ENCODE assay signal across 10 cellular contexts in the genomic region with DNA sequence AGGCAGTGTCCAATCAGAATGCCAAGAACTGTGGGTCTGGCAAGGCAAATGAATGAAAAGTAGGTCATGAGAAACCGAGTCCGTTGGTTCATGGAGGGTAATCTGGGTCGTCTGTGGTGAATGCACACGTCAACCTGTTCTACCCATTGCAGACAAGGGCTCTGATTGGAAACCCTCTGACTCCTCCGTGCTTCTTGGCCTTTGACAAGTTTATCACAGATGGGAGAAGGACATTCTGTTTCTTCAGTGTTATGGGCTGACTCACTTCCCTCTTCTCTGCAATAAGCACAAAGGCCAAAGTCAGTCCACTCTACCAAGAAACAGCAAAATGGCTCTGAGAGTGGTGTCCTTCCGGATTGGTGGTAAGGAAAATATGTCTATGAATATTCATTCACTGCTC.
A peak's percentile ranks its signal among the peaks of the same experiment; 100 is the strongest.
DNase-seq lines count a peak whose midpoint lies in the region; FAIRE-seq and TF ChIP-seq lines count a peak whose summit lies in the region.
"Had no signal": no experiment of that assay in that cellular context is flagged by ENCODE, and none has a peak within 500 bp of the region (broad histone marks: within the 10 kb centered on the region; RNA-seq: fewer than 3 reads in every experiment).

No MANE protein-coding gene starts in this region.

- H2AK5ac ChIP-seq in mesenchymal stem cell (ENCODE audit: low read length, severe bottlenecking): no peak overlapping the region

- H3K4me2 ChIP-seq in endothelial cell of umbilical vein (ENCODE audit: insufficient read depth, low read length): peak overlapping the region; percentile 33
- no peak overlapping the region for H3K4me2 ChIP-seq in mesenchymal stem cell (ENCODE audit: low read length, poor library complexity, severe bottlenecking)
- H3K4me2 ChIP-seq: BLaER1 had no signal

- H2BK12ac ChIP-seq in mesenchymal stem cell (ENCODE audit: low read length in 2 of 2): peak overlapping the region in 1 of 2 experiments; percentile 14

- H4K20me1 ChIP-seq in endothelial cell of umbilical vein (replicated peaks; ENCODE audit: control insufficient read depth, extremely low read depth, insufficient read depth, low read length): no peaks in the 10 kb centered on the region
- H4K20me1 ChIP-seq: BLaER1 had no signal

- H3K9me1 ChIP-seq in endothelial cell of umbilical vein (replicated peaks; ENCODE audit: control insufficient read depth, extremely low read depth, insufficient read depth, low read length): no peaks in the 10 kb centered on the region

- H2BK5ac ChIP-seq in mesenchymal stem cell (ENCODE audit: low read depth, low read length, poor library complexity, severe bottlenecking): no peak overlapping the region

- FAIRE-seq in endothelial cell of umbilical vein (lab: Jason Lieb, UNC) (peak; percentile 99), urothelium cell line (lab: Jason Lieb, UNC) (no peak)

- no TSS peak for BruUV-seq in endothelial cell of umbilical vein (replicated peaks; lab: Mats Ljungman, UMichigan)

- H3K18ac ChIP-seq in mesenchymal stem cell (ENCODE audit: low read depth in 1 of 2, low read length in 2 of 2): peak overlapping the region in 1 of 2 experiments; percentile 73

- 19% methylated on average over 5 of the region's 6 CpGs for WGBS in mesenchymal stem cell

- no peak for TF ChIP-seq POLR2A in endothelial cell of umbilical vein (IDR thresholded peaks at IDR 0.05; ENCODE audit: low read depth, low read length)

- POLR2A ChIA-PET in endothelial cell of umbilical vein (lab: Charles Lee): no interaction called here

- intact Hi-C loops in endothelial cell of umbilical vein (cut with micrococcal nuclease): loop anchor here (1.0 to 2.0 kb wide), 2 partner anchors 32 to 89 kb away; a partner anchor contains a TSS

- H3K4me3 ChIP-seq in endothelial cell of umbilical vein (replicated peaks in 1 of 3; ENCODE audit: insufficient read depth in 1 of 3, low read depth in 1 of 3, low read length in 3 of 3) (no peak overlapping the region), mesenchymal stem cell (ENCODE audit: insufficient read depth in 1 of 2, low read depth in 1 of 2, low read length in 2 of 2) (no peak overlapping the region)
- H3K4me3 ChIP-seq: BLaER1 had no signal

- DNase-seq in AG08396 (ENCODE audit: low spot score): peak; percentile 35
- peak; percentile 14 to 46 for DNase-seq in NOMO-1 (lab: John Stamatoyannopoulos, UW; ENCODE audit: unreplicated experiment in 2 of 2)
- peak; percentile 87 for DNase-seq in endothelial cell of umbilical vein (ENCODE audit: low read depth, low spot score)
- DNase-seq in mesenchymal stem cell: peak; percentile 88
- no peak for DNase-seq in effector CD4-positive, alpha-beta T cell
- DNase-seq in urothelium cell line (ENCODE audit: low spot score): no peak
- DNase-seq in GOT3 (lab: John Stamatoyannopoulos, UW): no peak
- DNase-seq in NCI-H446 treated with DMSO at 0.1 percent for 48 hours (lab: John Stamatoyannopoulos, UW): no peak
- DNase-seq: naive thymus-derived CD8-positive, alpha-beta T cell had no signal

- H4K8ac ChIP-seq in mesenchymal stem cell (ENCODE audit: low read length): no peak overlapping the region

- no peak overlapping the region for H3K23ac ChIP-seq in mesenchymal stem cell (ENCODE audit: low read length in 2 of 2)

- H2BK15ac ChIP-seq in mesenchymal stem cell (ENCODE audit: low read depth, poor library complexity, severe bottlenecking): no peak overlapping the region

- peaks cover 27% of the 10 kb centered on the region for H3K4me1 ChIP-seq in endothelial cell of umbilical vein (ENCODE audit: control insufficient read depth, extremely low read depth, insufficient read depth, low read length)
- H3K4me1 ChIP-seq in mesenchymal stem cell (ENCODE audit: control insufficient read depth, insufficient read depth, low read depth, low read length): peaks cover 18% of the 10 kb centered on the region
- H3K4me1 ChIP-seq: BLaER1 had no signal

- no peak overlapping the region for H4K91ac ChIP-seq in mesenchymal stem cell (ENCODE audit: low read length)

- H3K14ac ChIP-seq in mesenchymal stem cell (ENCODE audit: low read length in 2 of 2): no peak overlapping the region

- peak overlapping the region; percentile 39 for H2BK120ac ChIP-seq in mesenchymal stem cell (ENCODE audit: low read depth, low read length)

- no peak overlapping the region for H3K9ac ChIP-seq in endothelial cell of umbilical vein (replicated peaks; ENCODE audit: extremely low read depth, insufficient read depth, low read length)
- peak overlapping the region; percentile 29 for H3K9ac ChIP-seq in mesenchymal stem cell (ENCODE audit: low read length)
- H3K9ac ChIP-seq: BLaER1 had no signal

- H3K27me3 ChIP-seq in endothelial cell of umbilical vein (ENCODE audit: control insufficient read depth in 2 of 2, insufficient read depth in 2 of 2, low read length in 2 of 2) (no peaks in the 10 kb centered on the region), mesenchymal stem cell (ENCODE audit: control insufficient read depth in 1 of 2, insufficient read depth in 1 of 2, low read length in 2 of 2) (no peaks in the 10 kb centered on the region)
- H3K27me3 ChIP-seq: BLaER1 had no signal

- no peak overlapping the region for H3K4ac ChIP-seq in mesenchymal stem cell (ENCODE audit: low read depth in 1 of 2, low read length in 2 of 2)

- H3K79me2 ChIP-seq in endothelial cell of umbilical vein (ENCODE audit: control insufficient read depth, insufficient read depth, low read length): no peaks in the 10 kb centered on the region

- H3K79me1 ChIP-seq in mesenchymal stem cell (replicated peaks; ENCODE audit: low read length, poor library complexity, severe bottlenecking): no peaks in the 10 kb centered on the region

- peak overlapping the region; percentile 74 for H2AFZ ChIP-seq in endothelial cell of umbilical vein (ENCODE audit: low read depth, low read length)
- no peak overlapping the region for H2AFZ ChIP-seq in mesenchymal stem cell (ENCODE audit: low read depth, low read length)

- no peaks in the 10 kb centered on the region for H3K9me3 ChIP-seq in endothelial cell of umbilical vein (replicated peaks; ENCODE audit: control insufficient read depth, insufficient read depth, low read length)
- H3K9me3 ChIP-seq in mesenchymal stem cell (ENCODE audit: control insufficient read depth, low read length): no peaks in the 10 kb centered on the region
- H3K9me3 ChIP-seq: BLaER1 had no signal

- CTCF ChIA-PET in endothelial cell of umbilical vein (lab: Charles Lee): interaction anchor here (1.3 kb wide), 1 partner anchor 106 kb away, joined by 5 read pairs; no protein-coding TSS in a partner anchor

- peak overlapping the region; percentile 56 for H3K27ac ChIP-seq in endothelial cell of umbilical vein (ENCODE audit: insufficient read depth, low read depth, low read length)
- H3K27ac ChIP-seq in mesenchymal stem cell (ENCODE audit: low read length, poor library complexity, severe bottlenecking): no peak overlapping the region
- H3K27ac ChIP-seq: BLaER1 had no signal

- no peak for TF ChIP-seq CTCF in endothelial cell of umbilical vein (IDR thresholded peaks at IDR 0.05; ENCODE audit: extremely low read depth in 1 of 2, insufficient read depth in 1 of 2, low read depth in 1 of 2, low read length in 2 of 2)

- H3K36me3 ChIP-seq in endothelial cell of umbilical vein (ENCODE audit: control insufficient read depth in 2 of 2, extremely low read depth in 1 of 2, insufficient read depth in 2 of 2, low read length in 2 of 2): no peaks in the 10 kb centered on the region
- H3K36me3 ChIP-seq in mesenchymal stem cell (ENCODE audit: control insufficient read depth in 1 of 2, insufficient read depth in 2 of 2, low read depth in 1 of 2, low read length in 2 of 2): no peaks in the 10 kb centered on the region
- H3K36me3 ChIP-seq: BLaER1 had no signal

- dilution Hi-C loops in endothelial cell of umbilical vein (cut with MboI; ENCODE audit: extremely low pct_ligation_motif_present, low sequenced_read_pairs): no loop called here

TF ChIP-seq in endothelial cell of umbilical vein, 7 proteins besides CTCF, POLR2A, EP300 and RAD21:
- TF ChIP-seq EZH2 (IDR thresholded peaks at IDR 0.05; ENCODE audit: borderline replicate concordance, low read depth, low read length, severe bottlenecking) (no peak), JUN (IDR thresholded peaks at IDR 0.05; ENCODE audit: borderline replicate concordance, insufficient read depth, insufficient read length, low read depth) (peak; percentile 83), GATA2 (IDR thresholded peaks at IDR 0.05; ENCODE audit: insufficient read depth, insufficient read length, low read depth, low read length) (peak; percentile 85), MYC (IDR thresholded peaks at IDR 0.05; ENCODE audit: low read depth, low read length) (no peak), POLR2AphosphoS5 (IDR thresholded peaks at IDR 0.05; ENCODE audit: insufficient read depth, low read depth, low read length) (peak; percentile 89), FOS (IDR thresholded peaks at IDR 0.05; ENCODE audit: borderline replicate concordance, insufficient read depth, low read length) (peak; percentile 95)
- TF ChIP-seq, protein P1, sequence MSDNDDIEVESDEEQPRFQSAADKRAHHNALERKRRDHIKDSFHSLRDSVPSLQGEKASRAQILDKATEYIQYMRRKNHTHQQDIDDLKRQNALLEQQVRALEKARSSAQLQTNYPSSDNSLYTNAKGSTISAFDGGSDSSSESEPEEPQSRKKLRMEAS (IDR thresholded peaks at IDR 0.05; ENCODE audit: insufficient read depth, insufficient read length): no peak

Comparison
In these comparisons a context has a peak if more than half of its experiments do, and no peak if none do; other contexts are left out.
1. DNase-seq: peak in AG08396 (single experiment), NOMO-1 (2 of 2), endothelial cell of umbilical vein (single experiment) and mesenchymal stem cell (single experiment); none in effector CD4-positive, alpha-beta T cell (single experiment), urothelium cell line (single experiment), GOT3 (single experiment) and NCI-H446 treated with DMSO at 0.1 percent for 48 hours (single experiment).